ENCODE assay signal across 27 cellular contexts in genomic region chr15:57280464-57280863, GRCh38.
"Had no signal": no experiment of that assay in that cellular context is flagged by ENCODE, and none has a peak within 500 bp of the region (broad histone marks: within the 10 kb centered on the region; RNA-seq: fewer than 3 reads in every experiment).

No MANE protein-coding gene starts in this region.

- H2AFZ ChIP-seq: hepatocyte had no signal

- H3K79me2 ChIP-seq: hepatocyte had no signal

- H3K9me3 ChIP-seq: left ventricle myocardium inferior, mucosa of descending colon, pancreas, prostate gland, sigmoid colon, spleen, stomach, testis, thyroid gland, transverse colon, upper lobe of left lung had no signal

- DNase-seq: islet precursor cell; left ventricle myocardium inferior; midbrain; mucosa of descending colon; naive thymus-derived CD8-positive, alpha-beta T cell; nucleus accumbens; pancreas; posterior cingulate gyrus; retina; right cardiac atrium; sigmoid colon; small intestine; spleen; stimulated activated CD4-positive, alpha-beta T cell treated with anti-CD3 and anti-CD28 coated beads, Interleukin-4, amount 100 ng/mL, for 24 hours; stimulated activated naive CD8-positive, alpha-beta T cell treated with anti-CD3 and anti-CD28 coated beads, Interleukin-15, Interleukin-2, amounts not matched to agents 100 U/mL and 50 U/mL, for 24 hours; stomach; testis; thyroid gland; transverse colon; upper lobe of left lung had no signal

- H3K4me1 ChIP-seq: left ventricle myocardium inferior, pancreas, prostate gland, sigmoid colon, stomach, testis, transverse colon, upper lobe of left lung had no signal

- H3K4me2 ChIP-seq: hepatocyte had no signal

- H3K27me3 ChIP-seq: hepatocyte, pancreas, sigmoid colon, spleen, stomach, testis, thyroid gland, transverse colon, upper lobe of left lung had no signal

- H3K27ac ChIP-seq: hepatocyte, left ventricle myocardium inferior, pancreas, prostate gland, sigmoid colon, stomach, testis, thyroid gland, transverse colon, upper lobe of left lung had no signal

- FAIRE-seq: pancreas, small intestine, urothelium cell line had no signal

- H3K27me3 Mint-ChIP-seq: naive thymus-derived CD8-positive, alpha-beta T cell had no signal

- H3K4me3 ChIP-seq: hepatocyte, left ventricle myocardium inferior, lung, mucosa of descending colon, pancreas, prostate gland, sigmoid colon, stomach, testis, thyroid gland, transverse colon, upper lobe of left lung had no signal

- H3K4me3 Mint-ChIP-seq: nephron; neural crest cell; stimulated activated effector memory CD8-positive, alpha-beta T cell treated with anti-CD3 and anti-CD28 coated beads, Interleukin-12 subunit alpha, Interleukin-12 subunit beta, amount 100 ng/mL, for 72 hours had no signal

- ATAC-seq: naive thymus-derived CD8-positive, alpha-beta T cell; pancreas; right cardiac atrium; stimulated activated effector memory CD8-positive, alpha-beta T cell treated with anti-CD3 and anti-CD28 coated beads, Interleukin-12 subunit alpha, Interleukin-12 subunit beta, amount 100 ng/mL, for 72 hours; stimulated activated naive CD8-positive, alpha-beta T cell treated with anti-CD3 and anti-CD28 coated beads, Interleukin-15, Interleukin-2, amounts not matched to agents 100 U/mL and 50 U/mL, for 24 hours had no signal

- H3K36me3 ChIP-seq: pancreas, prostate gland had no signal

- H3K27ac Mint-ChIP-seq: stimulated activated effector memory CD8-positive, alpha-beta T cell treated with anti-CD3 and anti-CD28 coated beads, Interleukin-12 subunit alpha, Interleukin-12 subunit beta, amount 100 ng/mL, for 72 hours had no signal

- H3K9me3 Mint-ChIP-seq: naive thymus-derived CD8-positive, alpha-beta T cell; nephron; neural crest cell; stimulated activated effector memory CD8-positive, alpha-beta T cell treated with anti-CD3 and anti-CD28 coated beads, Interleukin-12 subunit alpha, Interleukin-12 subunit beta, amount 100 ng/mL, for 72 hours had no signal
